In the genomic region with DNA sequence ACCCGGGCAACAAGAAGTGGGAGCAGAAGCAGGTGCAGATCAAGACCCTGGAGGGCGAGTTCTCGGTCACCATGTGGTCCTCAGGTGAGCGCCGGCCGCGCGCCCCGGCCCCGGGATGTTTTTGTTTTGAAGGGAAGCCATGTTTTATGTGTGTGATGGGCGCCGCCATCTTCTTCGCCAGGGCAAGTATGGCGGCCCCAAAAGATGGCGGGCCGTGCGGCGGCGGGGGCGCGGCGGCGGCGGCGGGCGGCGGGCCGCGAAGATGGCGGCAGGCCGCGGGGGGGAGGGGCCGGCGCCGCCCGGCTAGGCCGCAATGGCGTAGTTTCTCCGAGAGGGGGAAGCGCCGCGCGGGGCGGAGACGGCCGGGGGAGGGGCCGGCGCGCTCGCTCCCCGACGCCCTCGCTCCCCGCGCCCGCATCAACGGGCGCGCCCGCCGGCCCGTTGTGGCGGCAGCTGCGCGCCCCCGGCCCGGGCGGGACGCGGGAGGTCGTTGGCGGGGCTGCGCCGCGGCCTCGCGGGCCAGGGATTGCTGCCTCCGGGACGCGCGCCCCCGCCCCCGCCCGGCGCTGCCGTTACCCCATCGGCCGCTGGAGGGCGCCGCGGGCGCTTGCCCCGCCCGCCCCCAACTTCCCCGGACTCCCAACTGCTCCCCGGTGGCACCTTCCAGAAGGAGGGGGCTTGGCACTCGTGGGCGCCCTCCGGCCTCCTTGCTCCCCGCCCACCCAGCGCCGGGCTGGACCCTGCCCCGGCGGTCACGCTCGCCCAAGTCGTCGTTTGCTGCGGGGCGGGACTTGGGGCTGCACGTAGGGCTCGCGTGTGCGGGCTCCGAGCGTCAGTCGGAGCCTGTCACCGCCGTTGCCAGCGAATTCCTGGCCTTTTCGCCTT, we compare ENCODE assay signal across 8 cellular contexts. TPM values are rescaled to one million over a fixed set of nuclear protein-coding genes. Genes with fewer than 3 reads are reported as not detected.
DNase-seq lines count a peak whose midpoint lies in the region; ATAC-seq lines count a peak whose summit lies in the region.

No MANE protein-coding gene starts in this region.

- H3K4me1 ChIP-seq in mesendoderm (ENCODE audit: control insufficient read depth, low read depth, low read length) = peaks cover 4% of the 10 kb centered on the region

- H3K27me3 Mint-ChIP-seq in effector memory CD8-positive, alpha-beta T cell = no peaks in the 10 kb centered on the region

- H3K36me3 ChIP-seq in mesendoderm (ENCODE audit: control insufficient read depth, insufficient read depth, low read length) = no peaks in the 10 kb centered on the region

- peak overlapping the region; percentile 97 for H3K4ac ChIP-seq in mesendoderm (ENCODE audit: low read depth, low read length)

- H3K4me2 ChIP-seq in mesendoderm (ENCODE audit: low read length) = peak overlapping the region; percentile 20

- peak overlapping the region; percentile 100 for H3K9ac ChIP-seq in mesendoderm (ENCODE audit: low read length)

- H3K27me3 ChIP-seq in mesendoderm (ENCODE audit: insufficient read depth, low read length, poor library complexity) = no peaks in the 10 kb centered on the region

- H3K4me3 Mint-ChIP-seq in effector memory CD8-positive, alpha-beta T cell = peak overlapping the region; percentile 89 to 93

- H4K8ac ChIP-seq in mesendoderm (ENCODE audit: low read depth, low read length) = no peak overlapping the region

- H3K4me3 ChIP-seq in mesendoderm (ENCODE audit: low read length) = peak overlapping the region; percentile 100

- H3K79me2 ChIP-seq in mesendoderm (ENCODE audit: control insufficient read depth, insufficient read depth, low read length) = peaks cover 84% of the 10 kb centered on the region

- peaks cover 42 to 47% of the 10 kb centered on the region in 2 donors for H3K4me1 Mint-ChIP-seq in effector memory CD8-positive, alpha-beta T cell (ENCODE audit: low read depth in 2 of 2)

- no peak overlapping the region for H3K23ac ChIP-seq in mesendoderm (ENCODE audit: low read length)

- no peaks in the 10 kb centered on the region for H3K9me3 Mint-ChIP-seq in effector memory CD8-positive, alpha-beta T cell

- H4K5ac ChIP-seq in mesendoderm (ENCODE audit: low read length) = no peak overlapping the region

- H3K36me3 Mint-ChIP-seq in effector memory CD8-positive, alpha-beta T cell (ENCODE audit: insufficient read depth) = peaks cover 40% of the 10 kb centered on the region

- no peak overlapping the region for H2AK5ac ChIP-seq in mesendoderm (ENCODE audit: low read length)

- H2BK15ac ChIP-seq in mesendoderm (replicated peaks; ENCODE audit: low read depth) = no peak overlapping the region

- ATAC-seq in GM19351 (IDR thresholded peaks at IDR 0.05; ENCODE audit: unreplicated experiment) (peak; percentile 36), HG03520 (IDR thresholded peaks at IDR 0.05; ENCODE audit: unreplicated experiment) (peak; percentile 27)
- peak; percentile 45 for ATAC-seq in effector memory CD8-positive, alpha-beta T cell (replicated peaks)

- H3K18ac ChIP-seq in mesendoderm (ENCODE audit: low read length) = peak overlapping the region; percentile 93

- peak overlapping the region; percentile 99 for H3K56ac ChIP-seq in mesendoderm (ENCODE audit: low read length)

- no CpG with 5 or more reads among the region's 121 CpGs for WGBS in mesendoderm (ENCODE audit: extremely low coverage, insufficient coverage, low lambda C conversion rate)

- H3K79me1 ChIP-seq in mesendoderm (ENCODE audit: low read length) = peaks cover 4% of the 10 kb centered on the region

- DNase-seq in C1 segment of cervical spinal cord (lab: John Stamatoyannopoulos, UW) = peak; percentile 67 to 91 (median 79)
- peak; percentile 71 for DNase-seq in NCI-H748 treated with DMSO at 0.1 percent for 48 hours (lab: John Stamatoyannopoulos, UW)
- DNase-seq in activated CD8-positive, alpha-beta memory T cell treated with anti-CD3 and anti-CD28 coated beads for 4 hours (ENCODE audit: low read depth in 2 of 2) = peak; percentile 67 to 69
- peak; percentile 78 to 84 (median 82) for DNase-seq in effector memory CD8-positive, alpha-beta T cell
- DNase-seq in mesendoderm = peak; percentile 87
- peak; percentile 67 for DNase-seq in stimulated activated CD8-positive, alpha-beta memory T cell treated with anti-CD3 and anti-CD28 coated beads, Interleukin-12 subunit alpha, Interleukin-12 subunit beta, amount 100 ng/mL, for 24 hours (ENCODE audit: extremely low read depth)

- H2BK120ac ChIP-seq in mesendoderm (ENCODE audit: low read depth, low read length) = no peak overlapping the region

- H3K27ac ChIP-seq in mesendoderm (ENCODE audit: low read depth, low read length) = peak overlapping the region; percentile 90

- no peak overlapping the region for H2BK5ac ChIP-seq in mesendoderm (ENCODE audit: low read length)

- peak overlapping the region; percentile 90 to 96 for H3K27ac Mint-ChIP-seq in effector memory CD8-positive, alpha-beta T cell

RNA-seq across cellular contexts. Expression of gene YY1, which starts 1.1 kb away (rescaled TPM):
- 150 TPM for polyA plus RNA-seq in mesendoderm (2013, experiment 1 of 2)
- polyA plus RNA-seq in mesendoderm (2013, experiment 2 of 2) = 152 TPM

Comparison
In these comparisons a context has a peak if more than half of its experiments do, and no peak if none do; other contexts are left out.
1. Peak in every context shown above with its lines: DNase-seq, ATAC-seq, H3K4me3 ChIP-seq and H3K27ac ChIP-seq.